Comparison of ENCODE assay signal across 8 cellular contexts in genomic region chr15:38563723-38564519, GRCh38. TPM values are rescaled to one million over a fixed set of nuclear protein-coding genes. Genes with fewer than 3 reads are reported as not detected.
DNase-seq lines count a peak whose midpoint lies in the region; ATAC-seq and TF ChIP-seq lines count a peak whose summit lies in the region.

No MANE protein-coding gene starts in this region.

- peak overlapping the region; percentile 91 to 98 (median 97) for H3K27ac Mint-ChIP-seq in CD4-positive, CD25-positive, alpha-beta regulatory T cell
- peak overlapping the region; percentile 98 for H3K27ac Mint-ChIP-seq in activated naive CD4-positive, alpha-beta T cell treated with anti-CD3 and anti-CD28 coated beads, Interleukin-2, amount 50 U/mL, for 24 hours

- peaks cover 38% of the 10 kb centered on the region for H3K36me3 Mint-ChIP-seq in CD4-positive, CD25-positive, alpha-beta regulatory T cell
- peaks cover 10% of the 10 kb centered on the region for H3K36me3 Mint-ChIP-seq in activated naive CD4-positive, alpha-beta T cell treated with anti-CD3 and anti-CD28 coated beads, Interleukin-2, amount 50 U/mL, for 24 hours

- peak overlapping the region; percentile 92 for H3K4me3 ChIP-seq in CD4-positive, CD25-positive, alpha-beta regulatory T cell (ENCODE audit: low read depth, low read length)
- H3K4me3 ChIP-seq in heart right ventricle, result peak overlapping the region; percentile 38 to 71 (median 58)
- H3K4me3 ChIP-seq in urinary bladder (ENCODE audit: low read depth, low read length), result peak overlapping the region; percentile 34

- H3K36me3 ChIP-seq in CD4-positive, CD25-positive, alpha-beta regulatory T cell (ENCODE audit: control insufficient read depth, insufficient read depth, low read length), result peaks cover 9% of the 10 kb centered on the region
- H3K36me3 ChIP-seq in heart right ventricle (no peaks in the 10 kb centered on the region), urinary bladder (ENCODE audit: insufficient read depth) (no peaks in the 10 kb centered on the region)

- H3K9me3 ChIP-seq in CD4-positive, CD25-positive, alpha-beta regulatory T cell (ENCODE audit: control insufficient read depth in 2 of 2, low read length in 2 of 2), result no peaks in the 10 kb centered on the region
- H3K9me3 ChIP-seq in heart right ventricle, result no peaks in the 10 kb centered on the region

- DNase-seq in CD4-positive, CD25-positive, alpha-beta regulatory T cell, result peak; percentile 78 to 90 (median 87)
- DNase-seq in SK-MEL-5 (ENCODE audit: low read depth, low spot score) (peak; percentile 50), heart right ventricle (peak; percentile 40 to 72), posterior vena cava (ENCODE audit: low spot score) (peak; percentile 91)

- H3K4me3 Mint-ChIP-seq in CD4-positive, CD25-positive, alpha-beta regulatory T cell, result peak overlapping the region; percentile 82 to 99 (median 97)
- H3K4me3 Mint-ChIP-seq in activated naive CD4-positive, alpha-beta T cell treated with anti-CD3 and anti-CD28 coated beads, Interleukin-2, amount 50 U/mL, for 24 hours, result peak overlapping the region; percentile 96

- H3K27me3 ChIP-seq in CD4-positive, CD25-positive, alpha-beta regulatory T cell (ENCODE audit: control insufficient read depth, insufficient read depth, low read length), result no peaks in the 10 kb centered on the region
- peaks cover 0 to 43% (median 36%) of the 10 kb centered on the region in 7 donors for H3K27me3 ChIP-seq in heart right ventricle

- in situ Hi-C loops in SK-MEL-5 (cut with HindIII; ENCODE audit: low pct_unique_long_range_greater_than_20kb, low sequenced_read_pairs), result no loop called here

- no peaks in the 10 kb centered on the region for H3K9me3 Mint-ChIP-seq in CD4-positive, CD25-positive, alpha-beta regulatory T cell
- no peaks in the 10 kb centered on the region for H3K9me3 Mint-ChIP-seq in activated naive CD4-positive, alpha-beta T cell treated with anti-CD3 and anti-CD28 coated beads, Interleukin-2, amount 50 U/mL, for 24 hours

- ATAC-seq in CD4-positive, CD25-positive, alpha-beta regulatory T cell (ENCODE audit: low read depth in 2 of 2), result peak; percentile 71 to 73
- peak; percentile 61 for ATAC-seq in GM19395 (IDR thresholded peaks at IDR 0.05; ENCODE audit: unreplicated experiment)
- ATAC-seq in HG03520 (IDR thresholded peaks at IDR 0.05; ENCODE audit: unreplicated experiment), result peak; percentile 52
- peak; percentile 85 to 95 (median 89) for ATAC-seq in heart right ventricle

- WGBS in heart right ventricle, 2 donors, result 10 to 11% methylated on average over 59 of the region's 59 CpGs
- WGBS in urinary bladder, result 10% methylated on average over 59 of the region's 59 CpGs

- peak; percentile 69 to 95 (median 87) for TF ChIP-seq CTCF in heart right ventricle (IDR thresholded peaks at IDR 0.05)

- H3K27me3 Mint-ChIP-seq in CD4-positive, CD25-positive, alpha-beta regulatory T cell, result no peaks in the 10 kb centered on the region
- H3K27me3 Mint-ChIP-seq in activated naive CD4-positive, alpha-beta T cell treated with anti-CD3 and anti-CD28 coated beads, Interleukin-2, amount 50 U/mL, for 24 hours, result no peaks in the 10 kb centered on the region

- H3K4me1 Mint-ChIP-seq in CD4-positive, CD25-positive, alpha-beta regulatory T cell, result peaks cover 28 to 73% (median 47%) of the 10 kb centered on the region in 4 donors
- H3K4me1 Mint-ChIP-seq in activated naive CD4-positive, alpha-beta T cell treated with anti-CD3 and anti-CD28 coated beads, Interleukin-2, amount 50 U/mL, for 24 hours, result peaks cover 66% of the 10 kb centered on the region

- H3K4me1 ChIP-seq in CD4-positive, CD25-positive, alpha-beta regulatory T cell (ENCODE audit: control insufficient read depth, insufficient read depth, low read length, poor library complexity, severe bottlenecking), result peaks cover 67% of the 10 kb centered on the region
- H3K4me1 ChIP-seq in heart right ventricle (peaks cover 0 to 28% (median 12%) of the 10 kb centered on the region in 9 donors), urinary bladder (ENCODE audit: insufficient read depth) (no peaks in the 10 kb centered on the region)

- H3K27ac ChIP-seq in CD4-positive, CD25-positive, alpha-beta regulatory T cell (ENCODE audit: insufficient read depth, low read length, poor library complexity, severe bottlenecking), result peak overlapping the region; percentile 92
- H3K27ac ChIP-seq in heart right ventricle, result peak overlapping the region in 1 of 10 donors; percentile 90
- no peak overlapping the region for H3K27ac ChIP-seq in urinary bladder (ENCODE audit: low read depth)

- intact Hi-C loops in heart right ventricle (cut with DNase I) (loop anchor here in 9 of 10 donors (1.0 to 10.0 kb wide), 12 partner anchors 58 to 133 kb away; no protein-coding TSS in a partner anchor), posterior vena cava (cut with DNase I) (loop anchor here in 1 of 2 donors (10.0 kb wide), 1 partner anchor 121 kb away; no protein-coding TSS in a partner anchor)

RNA-seq across cellular contexts. Expression of gene RASGRP1, which starts 0.7 kb away (rescaled TPM):
- total RNA-seq in CD4-positive, CD25-positive, alpha-beta regulatory T cell, result 216 TPM
- 100 to 1,000 TPM in 1 of 4 donors, 10 to 100 TPM in 3; 74.5 to 108 (median 86.6) TPM for polyA plus RNA-seq in CD4-positive, CD25-positive, alpha-beta regulatory T cell
- 1.3 and 1.7 TPM in 2 replicates for total RNA-seq in SK-MEL-5 (2014; rRNA removed; shearing (Covaris generic))
- 3.0 and 3.6 TPM in 2 replicates for polyA plus RNA-seq in SK-MEL-5 (2015; cell fraction: cytosol; rRNA removed)
- 3.6 and 11.0 TPM in 2 replicates for polyA plus RNA-seq in SK-MEL-5 (2015; cell fraction: nucleus; rRNA removed)
- total RNA-seq in heart right ventricle (1 to 10 TPM in 1 of 10 donors, under 1 TPM in 9; 0.19 to 3.0 (median 0.50) TPM), posterior vena cava (under 1 TPM; 0.60 to 0.67 TPM), urinary bladder (0.74 TPM)
- polyA plus RNA-seq in heart right ventricle (under 1 TPM in 1 of 2 donors, not detected in 1; 0.04 TPM), urinary bladder (0.18 TPM)

Comparison
In these comparisons a context has a peak if more than half of its experiments do, and no peak if none do; other contexts are left out.
1. H3K4me3 ChIP-seq: peak in every context shown above with its lines; median percentile 92 in CD4-positive, CD25-positive, alpha-beta regulatory T cell; 58 in heart right ventricle; 34 in urinary bladder.
2. RNA of gene RASGRP1, which starts 0.7 kb away (total RNA-seq): 216 TPM in CD4-positive, CD25-positive, alpha-beta regulatory T cell (single experiment); 1.3 to 1.7 TPM in SK-MEL-5, 0.74 TPM in urinary bladder (single experiment), 0.60 to 0.67 TPM in posterior vena cava and 0.19 to 3.0 TPM in heart right ventricle; every median in the first group is over 10 times any median in the second.
3. Peak in every context shown above with its lines, with median percentiles within 50 percentile points of each other: ATAC-seq and DNase-seq.